10 cellular contexts compared by ENCODE assay signal in the genomic region with DNA sequence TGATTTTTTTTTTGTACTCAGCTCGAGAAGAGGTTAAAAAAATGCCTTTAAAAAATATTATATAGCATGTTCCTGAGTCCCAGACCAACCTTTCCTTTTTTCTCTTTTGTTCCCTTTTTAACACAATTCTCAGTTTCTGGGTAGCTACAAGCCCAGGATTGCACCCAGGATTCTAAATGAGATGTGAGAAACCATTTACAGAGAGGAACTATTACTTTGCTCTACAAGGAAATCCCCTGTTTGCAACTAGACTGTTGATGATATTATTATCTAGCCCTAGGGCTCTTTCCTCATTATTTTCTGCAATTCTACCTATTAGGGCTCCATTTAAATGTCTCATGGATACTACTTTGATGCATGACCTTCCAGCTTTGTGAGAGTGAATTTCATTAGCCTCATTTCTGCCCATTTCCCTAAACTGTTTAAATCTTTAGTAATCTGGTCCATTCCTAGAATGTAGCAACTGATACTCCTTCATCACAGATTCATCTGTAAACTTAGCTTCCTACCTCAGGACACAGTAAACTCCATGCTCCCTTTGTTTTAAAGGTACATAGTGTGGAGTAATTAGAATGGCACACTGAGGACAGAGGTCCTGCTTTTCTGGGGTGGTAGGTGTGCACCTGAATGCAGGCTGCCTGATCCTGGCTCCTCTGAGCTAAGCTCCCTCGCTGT. TPM values are rescaled to one million over a fixed set of nuclear protein-coding genes. Genes with fewer than 3 reads are reported as not detected.
DNase-seq lines count a peak whose midpoint lies in the region; ATAC-seq, FAIRE-seq and TF ChIP-seq lines count a peak whose summit lies in the region.
"Had no signal": no experiment of that assay in that cellular context is flagged by ENCODE, and none has a peak within 500 bp of the region (broad histone marks: within the 10 kb centered on the region; RNA-seq: fewer than 3 reads in every experiment).

No MANE protein-coding gene starts in this region.

- H3K9me1 ChIP-seq in K562 (ENCODE audit: control insufficient read depth, insufficient read depth, low read length) = no peaks in the 10 kb centered on the region

- no peak overlapping the region for H3K4me3 ChIP-seq in Loucy (ENCODE audit: low read length, poor library complexity, severe bottlenecking)
- no peak overlapping the region for H3K4me3 ChIP-seq in K562
- H3K4me3 ChIP-seq in heart right ventricle = no peak overlapping the region
- H3K4me3 ChIP-seq: mucosa of descending colon had no signal

- no peaks in the 10 kb centered on the region for H3K9me2 ChIP-seq in Loucy (replicated peaks; ENCODE audit: low read depth, low read length)

- H3K9ac ChIP-seq in Loucy (ENCODE audit: low read depth, low read length, poor library complexity, severe bottlenecking) = no peak overlapping the region
- peak overlapping the region in 1 of 2 experiments; percentile 11; a peak in 1 of 4 replicates for H3K9ac ChIP-seq in K562 (ENCODE audit: insufficient read depth in 1 of 2, low read depth in 2 of 2, low read length in 2 of 2)

- POLR2A ChIA-PET in K562 (lab: Yijun Ruan, JAX) = interaction anchor here (0.6 to 1.6 kb wide), 5 partner anchors 13 to 531 kb away, joined by 3 to 6 read pairs (median 3); no protein-coding TSS in a partner anchor

- H3K36me3 ChIP-seq in Loucy (ENCODE audit: insufficient read depth, low read length) = no peaks in the 10 kb centered on the region
- H3K36me3 ChIP-seq in K562 (ENCODE audit: control insufficient read depth, insufficient read depth, low read length) = no peaks in the 10 kb centered on the region
- H3K36me3 ChIP-seq in heart right ventricle = no peaks in the 10 kb centered on the region
- H3K36me3 ChIP-seq: BE2C had no signal

- TF ChIP-seq CTCF in Loucy (conservative IDR thresholded peaks at IDR 0.05; ENCODE audit: low read length) = no peak
- TF ChIP-seq CTCF in K562 (IDR thresholded peaks at IDR 0.05 in 2 of 3, conservative IDR thresholded peaks at IDR 0.05 in 1 of 3; ENCODE audit: insufficient read depth in 2 of 3, low read depth in 1 of 3, low read length in 3 of 3) = no peak
- TF ChIP-seq CTCF in heart right ventricle (IDR thresholded peaks at IDR 0.05) = no peak

- 50% methylated on average over 2 of the region's 2 CpGs for WGBS in K562 (ENCODE audit: insufficient coverage, low coverage, missing lambda C conversion rate)
- WGBS in heart right ventricle, 2 donors = 95 to 97% methylated on average over 2 of the region's 2 CpGs

- no peak for TF ChIP-seq EP300 in K562 (IDR thresholded peaks at IDR 0.05; ENCODE audit: low read length)

- no peak; the same call in 2 of the 3 replicates for ATAC-seq in K562
- no peak for ATAC-seq in heart right ventricle
- no peak for ATAC-seq in GM18867 (IDR thresholded peaks at IDR 0.05; ENCODE audit: unreplicated experiment)

- DNase-seq in CD1c-positive myeloid dendritic cell (ENCODE audit: extremely low spot score) = peak; percentile 88
- DNase-seq in GM12892 (ENCODE audit: insufficient read length) = no peak
- DNase-seq in K562 (ENCODE audit: extremely low read depth in 1 of 4, low spot score in 3 of 4) = no peak
- DNase-seq in stimulated activated CD4-positive, alpha-beta T cell treated with anti-CD3 and anti-CD28 coated beads, Interleukin-4, amount 100 ng/mL, for 24 hours = no peak
- DNase-seq in cortex of kidney (lab: John Stamatoyannopoulos, UW) = no peak
- DNase-seq in heart right ventricle = no peak
- DNase-seq: BE2C had no signal

- H3K4me1 ChIP-seq in Loucy (ENCODE audit: insufficient read depth, low read length, poor library complexity, severe bottlenecking) (peaks cover 18% of the 10 kb centered on the region), K562 (replicated peaks in 1 of 2; ENCODE audit: control insufficient read depth in 2 of 2, insufficient read depth in 2 of 2, low read length in 2 of 2) (peaks cover 0 to 10% of the 10 kb centered on the region in 2 experiments; a peak in 2 of 5 replicates), heart right ventricle (peaks cover 0 to 31% (median 0%) of the 10 kb centered on the region in 9 donors)

- TF ChIP-seq RAD21 in K562 (CRISPR knock-in tag; conservative IDR thresholded peaks at IDR 0.05 in 1 of 2, IDR thresholded peaks at IDR 0.05 in 1 of 2) = no peak

- in situ Hi-C loops in K562 (cut with MboI) = no loop called here

- intact Hi-C loops in K562 (cut with micrococcal nuclease) = loop anchor here (5.0 kb wide), 1 partner anchor 110 kb away; the partner anchor contains the start of gene CAMSAP2
- intact Hi-C loops in heart right ventricle (cut with DNase I) = loop anchor here in 5 of 10 donors (5.0 to 10.0 kb wide), 5 partner anchors 175 to 487 kb away; partner anchors contain the start of gene CACNA1S (in 1 of the 5)

- no peak overlapping the region for H3K4me2 ChIP-seq in Loucy (ENCODE audit: low read depth, low read length, poor library complexity, severe bottlenecking)
- H3K4me2 ChIP-seq in K562 (ENCODE audit: insufficient read depth, low read length) = no peak overlapping the region

- H2AFZ ChIP-seq in Loucy (ENCODE audit: low read length) = 0 out of 2 replicates have a peak overlapping the region, but pooled peaks have one; percentile 13
- H2AFZ ChIP-seq in K562 (ENCODE audit: low read depth, low read length) = peak overlapping the region; percentile 70

- H3K9me3 ChIP-seq in Loucy (ENCODE audit: insufficient read depth, low read depth, low read length) = no peaks in the 10 kb centered on the region
- no peaks in the 10 kb centered on the region for H3K9me3 ChIP-seq in K562 (replicated peaks; ENCODE audit: control insufficient read depth, insufficient read depth, low read depth, low read length)
- H3K9me3 ChIP-seq in heart right ventricle = no peaks in the 10 kb centered on the region
- H3K9me3 ChIP-seq: BE2C, mucosa of descending colon had no signal

- H3F3A ChIP-seq in Loucy (ENCODE audit: low read depth) = peaks cover 3% of the 10 kb centered on the region; the same call in 1 of the 2 replicates

- TF ChIP-seq POLR2A in GM12892 (IDR thresholded peaks at IDR 0.05; ENCODE audit: low read depth, low read length) (peak; percentile 54; the same call in 1 of the 2 replicates), K562 (conservative IDR thresholded peaks at IDR 0.05) (no peak)

- no peaks in the 10 kb centered on the region for H3K79me2 ChIP-seq in Loucy (ENCODE audit: insufficient read depth, low read length)
- no peaks in the 10 kb centered on the region for H3K79me2 ChIP-seq in K562 (ENCODE audit: control insufficient read depth, insufficient read depth, low read length)

- no TSS peak for BruUV-seq in K562 (replicated peaks; lab: Mats Ljungman, UMichigan)

- H4K20me1 ChIP-seq in Loucy (ENCODE audit: insufficient read depth, low read length, poor library complexity, severe bottlenecking) = no peaks in the 10 kb centered on the region
- H4K20me1 ChIP-seq in K562 (replicated peaks; ENCODE audit: control insufficient read depth, insufficient read depth, low read length) = no peaks in the 10 kb centered on the region

- H3K27me3 ChIP-seq in Loucy (ENCODE audit: insufficient read depth, low read length, poor library complexity, severe bottlenecking) = no peaks in the 10 kb centered on the region
- no peaks in the 10 kb centered on the region for H3K27me3 ChIP-seq in K562 (ENCODE audit: control insufficient read depth in 2 of 2, insufficient read depth in 2 of 2, low read length in 2 of 2)
- H3K27me3 ChIP-seq in heart right ventricle = no peaks in the 10 kb centered on the region
- H3K27me3 ChIP-seq: BE2C had no signal

- FAIRE-seq in GM12892 (lab: Jason Lieb, UNC) = peak; percentile 75
- FAIRE-seq in K562 (lab: Jason Lieb, UNC) = no peak

- CTCF ChIA-PET in K562 (lab: Yijun Ruan, JAX; ENCODE audit: low intra/inter-chr PET ratio) = no interaction called here

- H3K27ac ChIP-seq in K562 (ENCODE audit: extremely low read depth, low read depth, low read length) (no peak overlapping the region), heart right ventricle (peak overlapping the region in 1 of 10 donors; percentile 26)

RNA-seq across cellular contexts. Expression of gene KIF14, which starts 7.1 kb away (rescaled TPM):
- 5.8 TPM for polyA plus RNA-seq in GM12892 (2012; ENCODE audit: missing spikeins)
- 13.4 and 90.0 TPM in 2 replicates for total RNA-seq in K562 (2011; cell fraction: chromatin; rRNA removed; ENCODE audit: low replicate concordance)
- total RNA-seq in K562 (2011; cell fraction: nucleolus; rRNA removed) = 7.8 and 12.8 TPM in 2 replicates
- 20.8 TPM in 2 replicates for total RNA-seq in K562 (2011; cell fraction: nucleoplasm; rRNA removed)
- total RNA-seq in K562 (2014; rRNA removed) (22.4 and 24.8 TPM in 2 replicates), K562 (2014; rRNA removed; fragmentation: Illumina TruSeq; extraction: Trizol) (47.4 and 55.8 TPM in 2 replicates), K562 (2015; rRNA removed; fragmentation: Illumina TruSeq; extraction: Trizol) (40.5 and 43.1 TPM in 2 replicates), K562 (2021) (25.0 and 26.8 TPM in 2 replicates), heart right ventricle (1 to 10 TPM in 1 of 10 donors, under 1 TPM in 7, not detected in 2; 0.02 to 1.3 (median 0.06) TPM)
- polyA plus RNA-seq in K562 (2011; rRNA removed) (25.0 and 37.5 TPM in 2 replicates), K562 (2014; fragmentation: Illumina TruSeq; extraction: Trizol) (28.6 and 31.7 TPM in 2 replicates), K562 (2014; fragmentation: Nextera tagmentation; extraction: Ambion mirVana) (10 to 100 TPM; 11.5 to 14.0 TPM), K562 (2014; rRNA removed) (25.1 and 29.0 TPM in 2 replicates), heart right ventricle (under 1 TPM; under 0.01 to 0.03 TPM)
- polyA plus RNA-seq in K562 (2011; cell fraction: cytosol; rRNA removed) = 3.2 and 7.5 TPM in 2 replicates
- 9.2 and 10.1 TPM in 2 replicates for polyA plus RNA-seq in K562 (2011; cell fraction: nucleus; rRNA removed)
- polyA plus RNA-seq in K562 (2012) = 15.3 and 18.7 TPM in 2 replicates
- polyA minus RNA-seq in K562 (2011; rRNA and poly(A)+ RNA removed) = 52.8 and 53.0 TPM in 2 replicates
- 14.6 and 20.4 TPM in 2 replicates for polyA minus RNA-seq in K562 (2011; cell fraction: cytosol; rRNA and poly(A)+ RNA removed)
- 10.5 and 17.9 TPM in 2 replicates for polyA minus RNA-seq in K562 (2011; cell fraction: nucleus; rRNA and poly(A)+ RNA removed)

RNA-seq across cellular contexts. Expression of gene DDX59, which starts 42.0 kb away (rescaled TPM):
- polyA plus RNA-seq in GM12892 (2012; ENCODE audit: missing spikeins) = 35.1 TPM
- total RNA-seq in K562 (2011; cell fraction: chromatin; rRNA removed; ENCODE audit: low replicate concordance) = 19.4 and 32.1 TPM in 2 replicates
- 8.0 and 8.6 TPM in 2 replicates for total RNA-seq in K562 (2011; cell fraction: nucleolus; rRNA removed)
- total RNA-seq in K562 (2011; cell fraction: nucleoplasm; rRNA removed) = 12.3 and 17.9 TPM in 2 replicates
- total RNA-seq in K562 (2014; rRNA removed) (15.8 and 18.4 TPM in 2 replicates), K562 (2014; rRNA removed; fragmentation: Illumina TruSeq; extraction: Trizol) (21.1 and 23.9 TPM in 2 replicates), K562 (2015; rRNA removed; fragmentation: Illumina TruSeq; extraction: Trizol) (20.0 and 24.1 TPM in 2 replicates), K562 (2021) (17.9 and 19.9 TPM in 2 replicates), heart right ventricle (10 to 100 TPM; 13.5 to 16.7 (median 14.5) TPM)
- polyA plus RNA-seq in K562 (2011; rRNA removed) (19.8 and 23.4 TPM in 2 replicates), K562 (2014; fragmentation: Illumina TruSeq; extraction: Trizol) (21.1 and 30.4 TPM in 2 replicates), K562 (2014; fragmentation: Nextera tagmentation; extraction: Ambion mirVana) (1 to 10 TPM; 8.3 TPM), K562 (2014; rRNA removed) (24.4 and 25.7 TPM in 2 replicates), heart right ventricle (10 to 100 TPM in 1 of 2 donors, 1 to 10 TPM in 1; 8.4 to 20.5 TPM)
- 4.9 and 12.3 TPM in 2 replicates for polyA plus RNA-seq in K562 (2011; cell fraction: cytosol; rRNA removed)
- polyA plus RNA-seq in K562 (2011; cell fraction: nucleus; rRNA removed) = 8.0 and 12.4 TPM in 2 replicates
- 12.2 and 19.5 TPM in 2 replicates for polyA plus RNA-seq in K562 (2012)
- polyA minus RNA-seq in K562 (2011; rRNA and poly(A)+ RNA removed) = 20.3 and 27.4 TPM in 2 replicates
- 9.6 and 13.3 TPM in 2 replicates for polyA minus RNA-seq in K562 (2011; cell fraction: cytosol; rRNA and poly(A)+ RNA removed)
- 6.5 and 13.0 TPM in 2 replicates for polyA minus RNA-seq in K562 (2011; cell fraction: nucleus; rRNA and poly(A)+ RNA removed)
